Comparison of ENCODE assay signal across 8 cellular contexts in genomic region chr14:90828642-90829487, GRCh38. TPM values are rescaled to one million over a fixed set of nuclear protein-coding genes. Genes with fewer than 3 reads are reported as not detected.
DNase-seq lines count a peak whose midpoint lies in the region; ATAC-seq, FAIRE-seq and TF ChIP-seq lines count a peak whose summit lies in the region.

No MANE protein-coding gene starts in this region.

- peaks cover 25% of the 10 kb centered on the region for H3K4me1 Mint-ChIP-seq in activated CD8-positive, alpha-beta memory T cell treated with anti-CD3 and anti-CD28 coated beads, Interleukin-2, amount 10 ng/mL, durations not matched to agents 7 days and 5 days

- H3K27me3 Mint-ChIP-seq in activated CD8-positive, alpha-beta memory T cell treated with anti-CD3 and anti-CD28 coated beads, Interleukin-2, amount 10 ng/mL, durations not matched to agents 7 days and 5 days: no peaks in the 10 kb centered on the region

- no peaks in the 10 kb centered on the region for H3K36me3 ChIP-seq in heart right ventricle
- no peaks in the 10 kb centered on the region for H3K36me3 ChIP-seq in small intestine (ENCODE audit: control insufficient read depth in 2 of 2, insufficient read depth in 2 of 2, low read length in 2 of 2)

- no peak for FAIRE-seq in small intestine (lab: Jason Lieb, UNC)
- FAIRE-seq in GM12891 (lab: Jason Lieb, UNC): no peak
- no peak for FAIRE-seq in urothelium cell line (lab: Jason Lieb, UNC)

- intact Hi-C loops in heart right ventricle (cut with DNase I): loop anchor here in 2 of 10 donors (2.0 to 10.0 kb wide), 2 partner anchors 70 to 534 kb away; no protein-coding TSS in a partner anchor

- peak; percentile 33 for ATAC-seq in HG03135 (IDR thresholded peaks at IDR 0.05; ENCODE audit: unreplicated experiment)
- peak; percentile 67 for ATAC-seq in activated CD8-positive, alpha-beta memory T cell treated with anti-CD3 and anti-CD28 coated beads, Interleukin-2, amount 10 ng/mL, durations not matched to agents 7 days and 5 days
- peak; percentile 29 to 78 (median 62) for ATAC-seq in heart right ventricle

- H3K9me3 ChIP-seq in heart right ventricle: peaks cover 0 to 13% (median 5%) of the 10 kb centered on the region in 11 donors
- H3K9me3 ChIP-seq in small intestine (ENCODE audit: control insufficient read depth, low read depth): no peaks in the 10 kb centered on the region

- peak overlapping the region; percentile 96 for H3K27ac Mint-ChIP-seq in activated CD8-positive, alpha-beta memory T cell treated with anti-CD3 and anti-CD28 coated beads, Interleukin-2, amount 10 ng/mL, durations not matched to agents 7 days and 5 days

- DNase-seq in GM12865 (ENCODE audit: low read depth) (peak; percentile 69), heart right ventricle (no peak), small intestine (peak; percentile 46), GM12891 (ENCODE audit: insufficient read length, low spot score) (no peak), urothelium cell line (ENCODE audit: low spot score) (no peak), SIG-M5 (lab: John Stamatoyannopoulos, UW) (no peak)
- DNase-seq in activated CD8-positive, alpha-beta memory T cell treated with anti-CD3 and anti-CD28 coated beads, Interleukin-2, amount 10 ng/mL, durations not matched to agents 7 days and 5 days: peak; percentile 67

- H3K36me3 Mint-ChIP-seq in activated CD8-positive, alpha-beta memory T cell treated with anti-CD3 and anti-CD28 coated beads, Interleukin-2, amount 10 ng/mL, durations not matched to agents 7 days and 5 days: peaks cover 5% of the 10 kb centered on the region

- no peak for TF ChIP-seq POLR2A in GM12891 (IDR thresholded peaks at IDR 0.05; ENCODE audit: low read depth, low read length)

- H3K4me1 ChIP-seq in heart right ventricle (peaks cover 7 to 21% (median 14%) of the 10 kb centered on the region in 9 donors), small intestine (ENCODE audit: control insufficient read depth in 2 of 2, insufficient read depth in 1 of 2, low read depth in 1 of 2, low read length in 1 of 2) (peaks cover 0 to 1% of the 10 kb centered on the region in 2 donors)

- CTCF ChIA-PET in activated CD8-positive, alpha-beta memory T cell treated with anti-CD3 and anti-CD28 coated beads, Interleukin-2, amount 10 ng/mL, durations not matched to agents 7 days and 5 days (lab: Charles Lee): interaction anchor here (0.6 to 1.2 kb wide), 3 partner anchors 25 to 74 kb away, joined by 3 to 4 read pairs (median 3); no protein-coding TSS in a partner anchor

- peak overlapping the region in 9 of 10 donors; percentile 75 to 91 (median 84) for H3K27ac ChIP-seq in heart right ventricle
- H3K27ac ChIP-seq in small intestine (ENCODE audit: low read depth in 1 of 2, low read length in 1 of 2): peak overlapping the region; percentile 50 to 94

- H3K4me3 Mint-ChIP-seq in activated CD8-positive, alpha-beta memory T cell treated with anti-CD3 and anti-CD28 coated beads, Interleukin-2, amount 10 ng/mL, durations not matched to agents 7 days and 5 days: peak overlapping the region; percentile 79

- 74 to 77% methylated on average over 17 of the region's 17 CpGs for WGBS in heart right ventricle, 2 donors
- 73 to 89% (median 78%) methylated on average over 17 of the region's 17 CpGs for WGBS in small intestine, 3 donors

- TF ChIP-seq CTCF in GM12865 (IDR thresholded peaks at IDR 0.05; ENCODE audit: insufficient read depth, low read depth, low read length, missing control alignments): no peak
- no peak for TF ChIP-seq CTCF in heart right ventricle (IDR thresholded peaks at IDR 0.05)

- H3K27me3 ChIP-seq in heart right ventricle (no peaks in the 10 kb centered on the region), small intestine (ENCODE audit: control insufficient read depth in 2 of 2, insufficient read depth in 2 of 2, low read length in 2 of 2) (no peaks in the 10 kb centered on the region)

- H3K9me3 Mint-ChIP-seq in activated CD8-positive, alpha-beta memory T cell treated with anti-CD3 and anti-CD28 coated beads, Interleukin-2, amount 10 ng/mL, durations not matched to agents 7 days and 5 days (ENCODE audit: low read depth): peaks cover 4% of the 10 kb centered on the region

- H3K4me3 ChIP-seq in GM12865 (ENCODE audit: low read depth, low read length) (peak overlapping the region; percentile 56), heart right ventricle (peak overlapping the region in 9 of 10 donors; percentile 17 to 51 (median 45)), small intestine (ENCODE audit: low read depth in 1 of 2, low read length in 2 of 2) (peak overlapping the region in 1 of 2 donors; percentile 4)

TF ChIP-seq in GM12891, 5 proteins besides CTCF, POLR2A, EP300 and RAD21:
- TF ChIP-seq TAF1 (IDR thresholded peaks at IDR 0.05; ENCODE audit: low read depth, low read length) (no peak), POU2F2 (IDR thresholded peaks at IDR 0.05; ENCODE audit: low read depth, low read length) (no peak), SPI1 (IDR thresholded peaks at IDR 0.05; ENCODE audit: low read depth, low read length) (no peak), PAX5 (IDR thresholded peaks at IDR 0.05; ENCODE audit: insufficient read depth, low read length, severe bottlenecking) (no peak), POLR2AphosphoS5 (IDR thresholded peaks at IDR 0.05; ENCODE audit: low read depth, low read length) (no peak)

RNA-seq across cellular contexts. Expression of gene TTC7B, which starts 12.6 kb away (rescaled TPM):
- 1 to 10 TPM; 4.9 to 8.3 TPM for total RNA-seq in activated CD8-positive, alpha-beta memory T cell treated with anti-CD3 and anti-CD28 coated beads, Interleukin-2, amount 10 ng/mL, durations not matched to agents 7 days and 5 days
- 10 to 100 TPM; 59.1 to 79.4 (median 66.6) TPM for total RNA-seq in heart right ventricle
- 10 to 100 TPM; 23.0 to 23.5 TPM for polyA plus RNA-seq in heart right ventricle
- polyA plus RNA-seq in small intestine: 1 to 10 TPM; 2.9 to 8.8 (median 3.0) TPM
- polyA plus RNA-seq in GM12891 (2012; ENCODE audit: low read depth, missing spikeins): not detected

Comparison
In these comparisons a context has a peak if more than half of its experiments do, and no peak if none do; other contexts are left out.
1. DNase-seq: peak in GM12865 (single experiment), activated CD8-positive, alpha-beta memory T cell treated with anti-CD3 and anti-CD28 coated beads, Interleukin-2, amount 10 ng/mL, durations not matched to agents 7 days and 5 days (single experiment) and small intestine (single experiment); none in heart right ventricle (0 of 2), GM12891 (single experiment), urothelium cell line (single experiment) and SIG-M5 (single experiment).
2. RNA of gene TTC7B, which starts 12.6 kb away (total RNA-seq): 59.1 to 79.4 TPM in heart right ventricle; 4.9 to 8.3 TPM in activated CD8-positive, alpha-beta memory T cell treated with anti-CD3 and anti-CD28 coated beads, Interleukin-2, amount 10 ng/mL, durations not matched to agents 7 days and 5 days; every median in the first group is over 4 times any median in the second.
3. Peak in every context shown above with its lines, with median percentiles within 50 percentile points of each other: ATAC-seq.